Comparison of ENCODE assay signal across 1 cellular context in the genomic region with DNA sequence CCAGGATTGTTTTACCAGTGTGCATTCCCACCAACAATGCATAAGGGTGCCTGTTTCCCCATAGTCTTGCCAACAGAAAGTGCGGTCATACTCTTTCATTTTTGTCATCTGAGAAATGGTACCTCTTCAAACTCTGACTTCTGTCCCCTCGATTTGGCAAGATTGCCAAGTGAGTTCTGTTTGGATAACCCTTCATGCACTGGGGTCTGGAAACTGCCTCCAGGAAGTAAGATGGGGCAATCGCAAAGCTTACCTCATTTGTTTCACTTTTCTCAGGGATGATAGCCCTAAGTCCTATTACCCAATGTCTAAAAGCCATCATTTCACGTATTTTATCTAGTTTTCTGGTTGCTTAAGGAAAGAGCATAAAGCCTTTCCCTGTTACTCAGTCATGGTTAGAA.
TF ChIP-seq lines count a peak whose summit lies in the region.

No MANE protein-coding gene starts in this region.

TF ChIP-seq in HepG2, 621 proteins besides CTCF, POLR2A, EP300 and RAD21 (continued from another document and continues in another):
- TF ChIP-seq, protein P1, sequence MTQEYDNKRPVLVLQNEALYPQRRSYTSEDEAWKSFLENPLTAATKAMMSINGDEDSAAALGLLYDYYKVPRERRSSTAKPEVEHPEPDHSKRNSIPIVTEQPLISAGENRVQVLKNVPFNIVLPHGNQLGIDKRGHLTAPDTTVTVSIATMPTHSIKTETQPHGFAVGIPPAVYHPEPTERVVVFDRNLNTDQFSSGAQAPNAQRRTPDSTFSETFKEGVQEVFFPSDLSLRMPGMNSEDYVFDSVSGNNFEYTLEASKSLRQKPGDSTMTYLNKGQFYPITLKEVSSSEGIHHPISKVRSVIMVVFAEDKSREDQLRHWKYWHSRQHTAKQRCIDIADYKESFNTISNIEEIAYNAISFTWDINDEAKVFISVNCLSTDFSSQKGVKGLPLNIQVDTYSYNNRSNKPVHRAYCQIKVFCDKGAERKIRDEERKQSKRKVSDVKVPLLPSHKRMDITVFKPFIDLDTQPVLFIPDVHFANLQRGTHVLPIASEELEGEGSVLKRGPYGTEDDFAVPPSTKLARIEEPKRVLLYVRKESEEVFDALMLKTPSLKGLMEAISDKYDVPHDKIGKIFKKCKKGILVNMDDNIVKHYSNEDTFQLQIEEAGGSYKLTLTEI (CRISPR knock-in tag; conservative IDR thresholded peaks at IDR 0.05) = no peak
- TF ChIP-seq ZNF317 (CRISPR knock-in tag; IDR thresholded peaks at IDR 0.05) = no peak
- TF ChIP-seq, protein P2, sequence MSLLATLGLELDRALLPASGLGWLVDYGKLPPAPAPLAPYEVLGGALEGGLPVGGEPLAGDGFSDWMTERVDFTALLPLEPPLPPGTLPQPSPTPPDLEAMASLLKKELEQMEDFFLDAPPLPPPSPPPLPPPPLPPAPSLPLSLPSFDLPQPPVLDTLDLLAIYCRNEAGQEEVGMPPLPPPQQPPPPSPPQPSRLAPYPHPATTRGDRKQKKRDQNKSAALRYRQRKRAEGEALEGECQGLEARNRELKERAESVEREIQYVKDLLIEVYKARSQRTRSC (CRISPR knock-in tag; IDR thresholded peaks at IDR 0.05; ENCODE audit: low read depth) = no peak
- TF ChIP-seq, protein P3, sequence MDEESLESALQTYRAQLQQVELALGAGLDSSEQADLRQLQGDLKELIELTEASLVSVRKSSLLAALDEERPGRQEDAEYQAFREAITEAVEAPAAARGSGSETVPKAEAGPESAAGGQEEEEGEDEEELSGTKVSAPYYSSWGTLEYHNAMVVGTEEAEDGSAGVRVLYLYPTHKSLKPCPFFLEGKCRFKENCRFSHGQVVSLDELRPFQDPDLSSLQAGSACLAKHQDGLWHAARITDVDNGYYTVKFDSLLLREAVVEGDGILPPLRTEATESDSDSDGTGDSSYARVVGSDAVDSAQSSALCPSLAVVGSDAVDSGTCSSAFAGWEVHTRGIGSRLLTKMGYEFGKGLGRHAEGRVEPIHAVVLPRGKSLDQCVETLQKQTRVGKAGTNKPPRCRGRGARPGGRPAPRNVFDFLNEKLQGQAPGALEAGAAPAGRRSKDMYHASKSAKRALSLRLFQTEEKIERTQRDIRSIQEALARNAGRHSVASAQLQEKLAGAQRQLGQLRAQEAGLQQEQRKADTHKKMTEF (CRISPR knock-in tag; IDR thresholded peaks at IDR 0.05) = peak; percentile 39; the same call in 1 of the 2 replicates
- TF ChIP-seq, protein P4, sequence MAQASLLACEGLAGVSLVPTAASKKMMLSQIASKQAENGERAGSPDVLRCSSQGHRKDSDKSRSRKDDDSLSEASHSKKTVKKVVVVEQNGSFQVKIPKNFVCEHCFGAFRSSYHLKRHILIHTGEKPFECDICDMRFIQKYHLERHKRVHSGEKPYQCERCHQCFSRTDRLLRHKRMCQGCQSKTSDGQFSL (CRISPR knock-in tag; IDR thresholded peaks at IDR 0.05) = no peak
- TF ChIP-seq EZH2 (conservative IDR thresholded peaks at IDR 0.05; ENCODE audit: low read depth, low read length) = no peak
- no peak for TF ChIP-seq ZBTB7A (CRISPR knock-in tag; IDR thresholded peaks at IDR 0.05)
- TF ChIP-seq RBFOX2 (IDR thresholded peaks at IDR 0.05; ENCODE audit: low read depth, low read length) = no peak
- TF ChIP-seq ZNF761 (CRISPR knock-in tag; conservative IDR thresholded peaks at IDR 0.05) = no peak
- no peak for TF ChIP-seq SKI (IDR thresholded peaks at IDR 0.05; ENCODE audit: partially characterized antibody)
- TF ChIP-seq, protein P5, sequence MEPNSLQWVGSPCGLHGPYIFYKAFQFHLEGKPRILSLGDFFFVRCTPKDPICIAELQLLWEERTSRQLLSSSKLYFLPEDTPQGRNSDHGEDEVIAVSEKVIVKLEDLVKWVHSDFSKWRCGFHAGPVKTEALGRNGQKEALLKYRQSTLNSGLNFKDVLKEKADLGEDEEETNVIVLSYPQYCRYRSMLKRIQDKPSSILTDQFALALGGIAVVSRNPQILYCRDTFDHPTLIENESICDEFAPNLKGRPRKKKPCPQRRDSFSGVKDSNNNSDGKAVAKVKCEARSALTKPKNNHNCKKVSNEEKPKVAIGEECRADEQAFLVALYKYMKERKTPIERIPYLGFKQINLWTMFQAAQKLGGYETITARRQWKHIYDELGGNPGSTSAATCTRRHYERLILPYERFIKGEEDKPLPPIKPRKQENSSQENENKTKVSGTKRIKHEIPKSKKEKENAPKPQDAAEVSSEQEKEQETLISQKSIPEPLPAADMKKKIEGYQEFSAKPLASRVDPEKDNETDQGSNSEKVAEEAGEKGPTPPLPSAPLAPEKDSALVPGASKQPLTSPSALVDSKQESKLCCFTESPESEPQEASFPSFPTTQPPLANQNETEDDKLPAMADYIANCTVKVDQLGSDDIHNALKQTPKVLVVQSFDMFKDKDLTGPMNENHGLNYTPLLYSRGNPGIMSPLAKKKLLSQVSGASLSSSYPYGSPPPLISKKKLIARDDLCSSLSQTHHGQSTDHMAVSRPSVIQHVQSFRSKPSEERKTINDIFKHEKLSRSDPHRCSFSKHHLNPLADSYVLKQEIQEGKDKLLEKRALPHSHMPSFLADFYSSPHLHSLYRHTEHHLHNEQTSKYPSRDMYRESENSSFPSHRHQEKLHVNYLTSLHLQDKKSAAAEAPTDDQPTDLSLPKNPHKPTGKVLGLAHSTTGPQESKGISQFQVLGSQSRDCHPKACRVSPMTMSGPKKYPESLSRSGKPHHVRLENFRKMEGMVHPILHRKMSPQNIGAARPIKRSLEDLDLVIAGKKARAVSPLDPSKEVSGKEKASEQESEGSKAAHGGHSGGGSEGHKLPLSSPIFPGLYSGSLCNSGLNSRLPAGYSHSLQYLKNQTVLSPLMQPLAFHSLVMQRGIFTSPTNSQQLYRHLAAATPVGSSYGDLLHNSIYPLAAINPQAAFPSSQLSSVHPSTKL (CRISPR knock-in tag; IDR thresholded peaks at IDR 0.05) = peak; percentile 86
- TF ChIP-seq NKX3-1 (CRISPR knock-in tag; IDR thresholded peaks at IDR 0.05) = no peak
- TF ChIP-seq, protein P6, sequence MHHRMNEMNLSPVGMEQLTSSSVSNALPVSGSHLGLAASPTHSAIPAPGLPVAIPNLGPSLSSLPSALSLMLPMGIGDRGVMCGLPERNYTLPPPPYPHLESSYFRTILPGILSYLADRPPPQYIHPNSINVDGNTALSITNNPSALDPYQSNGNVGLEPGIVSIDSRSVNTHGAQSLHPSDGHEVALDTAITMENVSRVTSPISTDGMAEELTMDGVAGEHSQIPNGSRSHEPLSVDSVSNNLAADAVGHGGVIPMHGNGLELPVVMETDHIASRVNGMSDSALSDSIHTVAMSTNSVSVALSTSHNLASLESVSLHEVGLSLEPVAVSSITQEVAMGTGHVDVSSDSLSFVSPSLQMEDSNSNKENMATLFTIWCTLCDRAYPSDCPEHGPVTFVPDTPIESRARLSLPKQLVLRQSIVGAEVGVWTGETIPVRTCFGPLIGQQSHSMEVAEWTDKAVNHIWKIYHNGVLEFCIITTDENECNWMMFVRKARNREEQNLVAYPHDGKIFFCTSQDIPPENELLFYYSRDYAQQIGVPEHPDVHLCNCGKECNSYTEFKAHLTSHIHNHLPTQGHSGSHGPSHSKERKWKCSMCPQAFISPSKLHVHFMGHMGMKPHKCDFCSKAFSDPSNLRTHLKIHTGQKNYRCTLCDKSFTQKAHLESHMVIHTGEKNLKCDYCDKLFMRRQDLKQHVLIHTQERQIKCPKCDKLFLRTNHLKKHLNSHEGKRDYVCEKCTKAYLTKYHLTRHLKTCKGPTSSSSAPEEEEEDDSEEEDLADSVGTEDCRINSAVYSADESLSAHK (CRISPR knock-in tag; IDR thresholded peaks at IDR 0.05; ENCODE audit: borderline replicate concordance) = no peak
- TF ChIP-seq, protein P7, sequence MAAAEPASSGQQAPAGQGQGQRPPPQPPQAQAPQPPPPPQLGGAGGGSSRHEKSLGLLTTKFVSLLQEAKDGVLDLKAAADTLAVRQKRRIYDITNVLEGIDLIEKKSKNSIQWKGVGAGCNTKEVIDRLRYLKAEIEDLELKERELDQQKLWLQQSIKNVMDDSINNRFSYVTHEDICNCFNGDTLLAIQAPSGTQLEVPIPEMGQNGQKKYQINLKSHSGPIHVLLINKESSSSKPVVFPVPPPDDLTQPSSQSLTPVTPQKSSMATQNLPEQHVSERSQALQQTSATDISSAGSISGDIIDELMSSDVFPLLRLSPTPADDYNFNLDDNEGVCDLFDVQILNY (CRISPR knock-in tag; conservative IDR thresholded peaks at IDR 0.05) = no peak
- TF ChIP-seq KLF6 (CRISPR knock-in tag; IDR thresholded peaks at IDR 0.05) = peak; percentile 19; the same call in 1 of the 2 replicates
- no peak for TF ChIP-seq ZNF746 (CRISPR knock-in tag; IDR thresholded peaks at IDR 0.05)
- TF ChIP-seq, protein P8, sequence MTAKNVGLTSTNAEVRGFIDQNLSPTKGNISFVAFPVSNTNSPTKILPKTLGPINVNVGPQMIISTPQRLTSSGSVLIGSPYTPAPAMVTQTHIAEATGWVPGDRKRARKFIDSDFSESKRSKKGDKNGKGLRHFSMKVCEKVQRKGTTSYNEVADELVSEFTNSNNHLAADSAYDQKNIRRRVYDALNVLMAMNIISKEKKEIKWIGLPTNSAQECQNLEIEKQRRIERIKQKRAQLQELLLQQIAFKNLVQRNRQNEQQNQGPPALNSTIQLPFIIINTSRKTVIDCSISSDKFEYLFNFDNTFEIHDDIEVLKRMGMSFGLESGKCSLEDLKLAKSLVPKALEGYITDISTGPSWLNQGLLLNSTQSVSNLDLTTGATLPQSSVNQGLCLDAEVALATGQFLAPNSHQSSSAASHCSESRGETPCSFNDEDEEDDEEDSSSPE (CRISPR knock-in tag; IDR thresholded peaks at IDR 0.05) = no peak
- TF ChIP-seq ZNF749 (CRISPR knock-in tag; IDR thresholded peaks at IDR 0.05; ENCODE audit: borderline replicate concordance) = no peak
- TF ChIP-seq, protein P9, sequence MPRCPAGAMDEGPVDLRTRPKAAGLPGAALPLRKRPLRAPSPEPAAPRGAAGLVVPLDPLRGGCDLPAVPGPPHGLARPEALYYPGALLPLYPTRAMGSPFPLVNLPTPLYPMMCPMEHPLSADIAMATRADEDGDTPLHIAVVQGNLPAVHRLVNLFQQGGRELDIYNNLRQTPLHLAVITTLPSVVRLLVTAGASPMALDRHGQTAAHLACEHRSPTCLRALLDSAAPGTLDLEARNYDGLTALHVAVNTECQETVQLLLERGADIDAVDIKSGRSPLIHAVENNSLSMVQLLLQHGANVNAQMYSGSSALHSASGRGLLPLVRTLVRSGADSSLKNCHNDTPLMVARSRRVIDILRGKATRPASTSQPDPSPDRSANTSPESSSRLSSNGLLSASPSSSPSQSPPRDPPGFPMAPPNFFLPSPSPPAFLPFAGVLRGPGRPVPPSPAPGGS (CRISPR knock-in tag; IDR thresholded peaks at IDR 0.05) = no peak
- TF ChIP-seq ZNF30 (CRISPR knock-in tag; IDR thresholded peaks at IDR 0.05) = no peak
- TF ChIP-seq, protein P10, sequence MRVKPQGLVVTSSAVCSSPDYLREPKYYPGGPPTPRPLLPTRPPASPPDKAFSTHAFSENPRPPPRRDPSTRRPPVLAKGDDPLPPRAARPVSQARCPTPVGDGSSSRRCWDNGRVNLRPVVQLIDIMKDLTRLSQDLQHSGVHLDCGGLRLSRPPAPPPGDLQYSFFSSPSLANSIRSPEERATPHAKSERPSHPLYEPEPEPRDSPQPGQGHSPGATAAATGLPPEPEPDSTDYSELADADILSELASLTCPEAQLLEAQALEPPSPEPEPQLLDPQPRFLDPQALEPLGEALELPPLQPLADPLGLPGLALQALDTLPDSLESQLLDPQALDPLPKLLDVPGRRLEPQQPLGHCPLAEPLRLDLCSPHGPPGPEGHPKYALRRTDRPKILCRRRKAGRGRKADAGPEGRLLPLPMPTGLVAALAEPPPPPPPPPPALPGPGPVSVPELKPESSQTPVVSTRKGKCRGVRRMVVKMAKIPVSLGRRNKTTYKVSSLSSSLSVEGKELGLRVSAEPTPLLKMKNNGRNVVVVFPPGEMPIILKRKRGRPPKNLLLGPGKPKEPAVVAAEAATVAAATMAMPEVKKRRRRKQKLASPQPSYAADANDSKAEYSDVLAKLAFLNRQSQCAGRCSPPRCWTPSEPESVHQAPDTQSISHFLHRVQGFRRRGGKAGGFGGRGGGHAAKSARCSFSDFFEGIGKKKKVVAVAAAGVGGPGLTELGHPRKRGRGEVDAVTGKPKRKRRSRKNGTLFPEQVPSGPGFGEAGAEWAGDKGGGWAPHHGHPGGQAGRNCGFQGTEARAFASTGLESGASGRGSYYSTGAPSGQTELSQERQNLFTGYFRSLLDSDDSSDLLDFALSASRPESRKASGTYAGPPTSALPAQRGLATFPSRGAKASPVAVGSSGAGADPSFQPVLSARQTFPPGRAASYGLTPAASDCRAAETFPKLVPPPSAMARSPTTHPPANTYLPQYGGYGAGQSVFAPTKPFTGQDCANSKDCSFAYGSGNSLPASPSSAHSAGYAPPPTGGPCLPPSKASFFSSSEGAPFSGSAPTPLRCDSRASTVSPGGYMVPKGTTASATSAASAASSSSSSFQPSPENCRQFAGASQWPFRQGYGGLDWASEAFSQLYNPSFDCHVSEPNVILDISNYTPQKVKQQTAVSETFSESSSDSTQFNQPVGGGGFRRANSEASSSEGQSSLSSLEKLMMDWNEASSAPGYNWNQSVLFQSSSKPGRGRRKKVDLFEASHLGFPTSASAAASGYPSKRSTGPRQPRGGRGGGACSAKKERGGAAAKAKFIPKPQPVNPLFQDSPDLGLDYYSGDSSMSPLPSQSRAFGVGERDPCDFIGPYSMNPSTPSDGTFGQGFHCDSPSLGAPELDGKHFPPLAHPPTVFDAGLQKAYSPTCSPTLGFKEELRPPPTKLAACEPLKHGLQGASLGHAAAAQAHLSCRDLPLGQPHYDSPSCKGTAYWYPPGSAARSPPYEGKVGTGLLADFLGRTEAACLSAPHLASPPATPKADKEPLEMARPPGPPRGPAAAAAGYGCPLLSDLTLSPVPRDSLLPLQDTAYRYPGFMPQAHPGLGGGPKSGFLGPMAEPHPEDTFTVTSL (CRISPR knock-in tag; IDR thresholded peaks at IDR 0.05; ENCODE audit: borderline replicate concordance) = 0 out of 2 replicates have a peak, but pooled peaks have one; percentile 28
- TF ChIP-seq, protein P11, sequence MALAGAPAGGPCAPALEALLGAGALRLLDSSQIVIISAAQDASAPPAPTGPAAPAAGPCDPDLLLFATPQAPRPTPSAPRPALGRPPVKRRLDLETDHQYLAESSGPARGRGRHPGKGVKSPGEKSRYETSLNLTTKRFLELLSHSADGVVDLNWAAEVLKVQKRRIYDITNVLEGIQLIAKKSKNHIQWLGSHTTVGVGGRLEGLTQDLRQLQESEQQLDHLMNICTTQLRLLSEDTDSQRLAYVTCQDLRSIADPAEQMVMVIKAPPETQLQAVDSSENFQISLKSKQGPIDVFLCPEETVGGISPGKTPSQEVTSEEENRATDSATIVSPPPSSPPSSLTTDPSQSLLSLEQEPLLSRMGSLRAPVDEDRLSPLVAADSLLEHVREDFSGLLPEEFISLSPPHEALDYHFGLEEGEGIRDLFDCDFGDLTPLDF (CRISPR knock-in tag; IDR thresholded peaks at IDR 0.05) = no peak
- no peak for TF ChIP-seq KDM5A (IDR thresholded peaks at IDR 0.05; ENCODE audit: borderline replicate concordance, low read length)
- TF ChIP-seq, protein P12, sequence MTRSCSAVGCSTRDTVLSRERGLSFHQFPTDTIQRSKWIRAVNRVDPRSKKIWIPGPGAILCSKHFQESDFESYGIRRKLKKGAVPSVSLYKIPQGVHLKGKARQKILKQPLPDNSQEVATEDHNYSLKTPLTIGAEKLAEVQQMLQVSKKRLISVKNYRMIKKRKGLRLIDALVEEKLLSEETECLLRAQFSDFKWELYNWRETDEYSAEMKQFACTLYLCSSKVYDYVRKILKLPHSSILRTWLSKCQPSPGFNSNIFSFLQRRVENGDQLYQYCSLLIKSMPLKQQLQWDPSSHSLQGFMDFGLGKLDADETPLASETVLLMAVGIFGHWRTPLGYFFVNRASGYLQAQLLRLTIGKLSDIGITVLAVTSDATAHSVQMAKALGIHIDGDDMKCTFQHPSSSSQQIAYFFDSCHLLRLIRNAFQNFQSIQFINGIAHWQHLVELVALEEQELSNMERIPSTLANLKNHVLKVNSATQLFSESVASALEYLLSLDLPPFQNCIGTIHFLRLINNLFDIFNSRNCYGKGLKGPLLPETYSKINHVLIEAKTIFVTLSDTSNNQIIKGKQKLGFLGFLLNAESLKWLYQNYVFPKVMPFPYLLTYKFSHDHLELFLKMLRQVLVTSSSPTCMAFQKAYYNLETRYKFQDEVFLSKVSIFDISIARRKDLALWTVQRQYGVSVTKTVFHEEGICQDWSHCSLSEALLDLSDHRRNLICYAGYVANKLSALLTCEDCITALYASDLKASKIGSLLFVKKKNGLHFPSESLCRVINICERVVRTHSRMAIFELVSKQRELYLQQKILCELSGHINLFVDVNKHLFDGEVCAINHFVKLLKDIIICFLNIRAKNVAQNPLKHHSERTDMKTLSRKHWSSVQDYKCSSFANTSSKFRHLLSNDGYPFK (CRISPR knock-in tag; IDR thresholded peaks at IDR 0.05; ENCODE audit: borderline replicate concordance) = no peak
